In the genomic region with DNA sequence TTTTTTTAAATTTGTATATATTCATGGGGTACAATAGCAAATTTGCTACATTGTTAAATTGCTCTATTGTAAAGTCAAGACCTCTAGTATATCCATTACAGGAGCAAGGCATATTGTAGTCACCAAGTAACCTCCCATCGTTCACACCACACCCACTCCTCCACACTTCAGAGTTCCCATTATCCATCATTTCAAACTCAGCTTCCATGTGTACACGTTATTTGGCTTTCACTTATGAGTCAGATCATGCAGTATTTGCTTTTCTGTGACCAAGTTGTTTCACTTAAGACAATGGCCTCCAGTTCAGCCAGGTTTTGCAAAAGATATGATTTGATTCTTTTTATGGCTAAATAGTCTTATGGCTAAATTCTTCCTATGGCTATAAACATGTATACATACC, we compare ENCODE assay signal across 15 cellular contexts.
DNase-seq lines count a peak whose midpoint lies in the region; ATAC-seq and TF ChIP-seq lines count a peak whose summit lies in the region.
"Had no signal": no experiment of that assay in that cellular context is flagged by ENCODE, and none has a peak within 500 bp of the region (broad histone marks: within the 10 kb centered on the region; RNA-seq: fewer than 3 reads in every experiment).

No MANE protein-coding gene starts in this region.

- H3K27ac Mint-ChIP-seq in stimulated activated effector memory CD8-positive, alpha-beta T cell treated with anti-CD3 and anti-CD28 coated beads, Interleukin-12 subunit alpha, Interleukin-12 subunit beta, amount 100 ng/mL, for 72 hours, result no peak overlapping the region
- H3K27ac Mint-ChIP-seq: B cell; CD8-positive, alpha-beta T cell had no signal

- CTCF ChIA-PET in PC-3 (lab: Charles Lee), result no interaction called here

- no peak for TF ChIP-seq CTCF in PC-3 (conservative IDR thresholded peaks at IDR 0.05; ENCODE audit: low read depth, low read length)
- TF ChIP-seq CTCF in epithelial cell of esophagus (IDR thresholded peaks at IDR 0.05; ENCODE audit: insufficient read depth, low read depth, low read length, missing control alignments), result no peak
- no peak for TF ChIP-seq CTCF in sigmoid colon (IDR thresholded peaks at IDR 0.05)

- no peaks in the 10 kb centered on the region for H3K36me3 Mint-ChIP-seq in stimulated activated effector memory CD8-positive, alpha-beta T cell treated with anti-CD3 and anti-CD28 coated beads, Interleukin-12 subunit alpha, Interleukin-12 subunit beta, amount 100 ng/mL, for 72 hours
- H3K36me3 Mint-ChIP-seq: CD8-positive, alpha-beta T cell had no signal

- H3K79me2 ChIP-seq in PC-3 (ENCODE audit: low read length), result no peaks in the 10 kb centered on the region

- ATAC-seq in PC-3 (peak; percentile 94), GM21528 (IDR thresholded peaks at IDR 0.05; ENCODE audit: low FRiP score, unreplicated experiment) (no peak)
- ATAC-seq in stimulated activated effector memory CD8-positive, alpha-beta T cell treated with anti-CD3 and anti-CD28 coated beads, Interleukin-12 subunit alpha, Interleukin-12 subunit beta, amount 100 ng/mL, for 72 hours, result no peak
- ATAC-seq: CD8-positive, alpha-beta T cell had no signal

- intact Hi-C loops in PC-3 (cut with micrococcal nuclease), result no loop called here
- intact Hi-C loops in sigmoid colon (cut with DNase I), result no loop called here

- no peak for TF ChIP-seq EP300 in sigmoid colon (IDR thresholded peaks at IDR 0.05)

- no peak for TF ChIP-seq POLR2A in sigmoid colon (IDR thresholded peaks at IDR 0.05)

- H3K9me3 Mint-ChIP-seq in stimulated activated effector memory CD8-positive, alpha-beta T cell treated with anti-CD3 and anti-CD28 coated beads, Interleukin-12 subunit alpha, Interleukin-12 subunit beta, amount 100 ng/mL, for 72 hours, result peaks cover 21% of the 10 kb centered on the region

- H3K4me3 Mint-ChIP-seq in stimulated activated effector memory CD8-positive, alpha-beta T cell treated with anti-CD3 and anti-CD28 coated beads, Interleukin-12 subunit alpha, Interleukin-12 subunit beta, amount 100 ng/mL, for 72 hours, result no peak overlapping the region
- H3K4me3 Mint-ChIP-seq: B cell; CD8-positive, alpha-beta T cell had no signal

- H3K9me3 ChIP-seq in PC-3 (ENCODE audit: low read length) (no peaks in the 10 kb centered on the region), sigmoid colon (peaks cover 0 to 8% (median 0%) of the 10 kb centered on the region in 4 donors)
- H3K9me3 ChIP-seq: HAP-1 had no signal

- BruUV-seq in PC-3 (replicated peaks; lab: Mats Ljungman, UMichigan), result no TSS peak

- H4K20me1 ChIP-seq in PC-3 (ENCODE audit: low read length), result no peaks in the 10 kb centered on the region
- H4K20me1 ChIP-seq: BLaER1 treated with 17β-estradiol and CSF1 and Interleukin-3, amounts not matched to agents 10 nM and 100 nM had no signal

- no peaks in the 10 kb centered on the region; the same call in 1 of the 2 replicates for H3K4me1 ChIP-seq in PC-3 (ENCODE audit: insufficient read depth, low read length)
- no peaks in the 10 kb centered on the region for H3K4me1 ChIP-seq in sigmoid colon
- H3K4me1 ChIP-seq: BLaER1 treated with 17β-estradiol and CSF1 and Interleukin-3, amounts not matched to agents 10 nM and 100 nM; HAP-1 had no signal

- H3K27me3 ChIP-seq in PC-3 (ENCODE audit: low read length) (no peaks in the 10 kb centered on the region), sigmoid colon (no peaks in the 10 kb centered on the region)
- H3K27me3 ChIP-seq: BLaER1 treated with 17β-estradiol and CSF1 and Interleukin-3, amounts not matched to agents 10 nM and 100 nM had no signal

- DNase-seq in NCI-H748 (lab: John Stamatoyannopoulos, UW; ENCODE audit: unreplicated experiment), result peak; percentile 4
- no peak for DNase-seq in NCI-H748 treated with DMSO at 0.1 percent for 48 hours (lab: John Stamatoyannopoulos, UW)
- peak; percentile 67 for DNase-seq in PC-3
- DNase-seq in epithelial cell of esophagus (ENCODE audit: low read depth), result peak; percentile 28
- no peak for DNase-seq in sigmoid colon
- DNase-seq in stimulated activated effector memory CD8-positive, alpha-beta T cell treated with anti-CD3 and anti-CD28 coated beads, Interleukin-12 subunit alpha, Interleukin-12 subunit beta, amount 100 ng/mL, for 72 hours (ENCODE audit: low spot score in 2 of 2), result no peak
- DNase-seq in activated T-cell treated with anti-CD3 and anti-CD28 coated beads for 4 hours, result no peak
- DNase-seq: 8988T; Calu3; CD8-positive, alpha-beta T cell; GM23248 had no signal

- H3K27ac ChIP-seq in PC-3 (ENCODE audit: low read length) (peak overlapping the region; percentile 40), sigmoid colon (no peak overlapping the region)
- H3K27ac ChIP-seq: BLaER1 treated with 17β-estradiol and CSF1 and Interleukin-3, amounts not matched to agents 10 nM and 100 nM; GM23248 had no signal

- H3K9me2 ChIP-seq in PC-3 (replicated peaks; ENCODE audit: low read length), result no peaks in the 10 kb centered on the region

- no peak overlapping the region for H3K9ac ChIP-seq in PC-3 (ENCODE audit: low read length)
- H3K9ac ChIP-seq: BLaER1 treated with 17β-estradiol and CSF1 and Interleukin-3, amounts not matched to agents 10 nM and 100 nM; GM23248 had no signal

- no peak overlapping the region for H3K4me2 ChIP-seq in PC-3 (ENCODE audit: low read length)
- H3K4me2 ChIP-seq: BLaER1 treated with 17β-estradiol and CSF1 and Interleukin-3, amounts not matched to agents 10 nM and 100 nM had no signal

- H3K4me3 ChIP-seq in PC-3 (ENCODE audit: low read length), result no peak overlapping the region
- no peak overlapping the region for H3K4me3 ChIP-seq in epithelial cell of esophagus (ENCODE audit: low read length)
- H3K4me3 ChIP-seq in sigmoid colon, result no peak overlapping the region
- H3K4me3 ChIP-seq: BLaER1 treated with 17β-estradiol and CSF1 and Interleukin-3, amounts not matched to agents 10 nM and 100 nM; GM23248; HAP-1 had no signal

- no peak overlapping the region for H2AFZ ChIP-seq in PC-3 (ENCODE audit: low read length)
- H2AFZ ChIP-seq: GM23248 had no signal

- no peaks in the 10 kb centered on the region for H3F3A ChIP-seq in PC-3 (ENCODE audit: low read length, unreplicated experiment)

- H3K36me3 ChIP-seq in PC-3 (ENCODE audit: low read depth, low read length) (no peaks in the 10 kb centered on the region), sigmoid colon (no peaks in the 10 kb centered on the region)
- H3K36me3 ChIP-seq: BLaER1 treated with 17β-estradiol and CSF1 and Interleukin-3, amounts not matched to agents 10 nM and 100 nM; HAP-1 had no signal

- POLR2A ChIA-PET in PC-3 (lab: Charles Lee; ENCODE audit: unreplicated experiment), result interaction anchor here (0.5 kb wide), 1 partner anchor 1053 kb away, joined by 4 read pairs; no protein-coding TSS in a partner anchor

- no peaks in the 10 kb centered on the region for H3K4me1 Mint-ChIP-seq in stimulated activated effector memory CD8-positive, alpha-beta T cell treated with anti-CD3 and anti-CD28 coated beads, Interleukin-12 subunit alpha, Interleukin-12 subunit beta, amount 100 ng/mL, for 72 hours
- H3K4me1 Mint-ChIP-seq: B cell had no signal

- 47 to 73% methylated on average over 2 of the region's 2 CpGs for WGBS in sigmoid colon, 2 donors

Comparison
In these comparisons a context has a peak if more than half of its experiments do, and no peak if none do; other contexts are left out.
1. DNase-seq: peak in NCI-H748 (single experiment), PC-3 (single experiment) and epithelial cell of esophagus (single experiment); none in NCI-H748 treated with DMSO at 0.1 percent for 48 hours (single experiment), sigmoid colon (single experiment), stimulated activated effector memory CD8-positive, alpha-beta T cell treated with anti-CD3 and anti-CD28 coated beads, Interleukin-12 subunit alpha, Interleukin-12 subunit beta, amount 100 ng/mL, for 72 hours (0 of 2) and activated T-cell treated with anti-CD3 and anti-CD28 coated beads for 4 hours (single experiment).